8 cellular contexts compared by ENCODE assay signal in the genomic region with DNA sequence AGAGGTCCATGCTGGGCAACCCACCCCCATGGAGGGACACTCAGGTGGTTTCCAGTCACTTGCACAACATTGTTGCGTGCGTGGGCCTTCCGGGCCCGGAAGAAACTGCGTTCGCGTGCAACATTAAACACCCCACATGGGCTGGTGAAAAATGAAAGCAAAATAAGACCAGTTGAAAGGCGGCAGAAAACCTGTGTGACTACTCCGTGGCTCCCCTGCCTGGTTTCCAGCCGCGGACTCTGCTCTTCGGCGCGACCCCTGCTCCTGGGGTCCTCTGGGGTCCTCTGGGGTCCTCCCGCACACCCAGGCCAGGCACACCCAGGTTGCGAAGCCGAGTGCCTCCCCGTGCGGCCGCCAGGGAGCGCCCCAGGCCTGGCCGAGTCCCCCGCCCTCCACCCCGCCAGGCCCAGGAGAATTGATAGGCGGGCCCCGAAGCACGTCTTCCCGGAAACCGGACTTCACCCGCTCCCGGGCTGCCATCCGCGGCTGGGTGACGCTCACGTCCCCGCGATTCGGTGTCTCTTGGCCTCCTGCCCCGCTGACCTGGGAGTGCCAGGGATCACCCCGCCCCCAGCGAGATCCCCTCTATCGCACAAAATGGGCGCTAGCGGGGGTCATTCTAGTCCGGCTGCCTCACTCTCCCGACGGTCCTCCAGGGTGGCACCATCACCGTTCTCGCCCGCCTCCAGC. TPM values are rescaled to one million over a fixed set of nuclear protein-coding genes. Genes with fewer than 3 reads are reported as not detected.
A peak's percentile ranks its signal among the peaks of the same experiment; 100 is the strongest.
DNase-seq lines count a peak whose midpoint lies in the region; ATAC-seq and TF ChIP-seq lines count a peak whose summit lies in the region.

No MANE protein-coding gene starts in this region.

- H3K9me3 ChIP-seq in ES-I3 (ENCODE audit: control insufficient read depth, insufficient read depth, low read length) (no peaks in the 10 kb centered on the region), GM23248 (ENCODE audit: low read depth) (no peaks in the 10 kb centered on the region), neural progenitor cell (ENCODE audit: low read depth) (no peaks in the 10 kb centered on the region), thoracic aorta (no peaks in the 10 kb centered on the region)

- H3K9me3 Mint-ChIP-seq in activated CD8-positive, alpha-beta T cell treated with anti-CD3 and anti-CD28 coated beads, Interleukin-2, amount 10 ng/mL, durations not matched to agents 7 days and 5 days (ENCODE audit: insufficient read depth): no peaks in the 10 kb centered on the region
- peaks cover 9% of the 10 kb centered on the region for H3K9me3 Mint-ChIP-seq in neural progenitor cell

- no peak overlapping the region for H3K27ac ChIP-seq in GM23248
- H3K27ac ChIP-seq in neural progenitor cell: no peak overlapping the region
- H3K27ac ChIP-seq in thoracic aorta: peak overlapping the region in 1 of 2 donors; percentile 30

- H3K4me3 ChIP-seq in GM23248 (peak overlapping the region; percentile 55; the same call in 1 of the 2 replicates), NB4 (ENCODE audit: low read depth, low read length) (peak overlapping the region; percentile 87), epithelial cell of proximal tubule (ENCODE audit: low read depth, low read length) (peak overlapping the region; percentile 42), neural progenitor cell (no peak overlapping the region), thoracic aorta (peak overlapping the region; percentile 68)

- DNase-seq in GM23248 (peak; percentile 40), NB4 (ENCODE audit: low read depth) (peak; percentile 91), epithelial cell of proximal tubule (ENCODE audit: low read depth) (no peak), neural progenitor cell (ENCODE audit: low spot score) (peak; percentile 41), thoracic aorta (ENCODE audit: low spot score) (no peak), NCI-H1105 (lab: John Stamatoyannopoulos, UW) (no peak)
- peak; percentile 81 for DNase-seq in activated CD8-positive, alpha-beta T cell treated with anti-CD3 and anti-CD28 coated beads, Interleukin-2, amount 10 ng/mL, durations not matched to agents 7 days and 5 days

- H3K4me3 Mint-ChIP-seq in activated CD8-positive, alpha-beta T cell treated with anti-CD3 and anti-CD28 coated beads, Interleukin-2, amount 10 ng/mL, durations not matched to agents 7 days and 5 days: peak overlapping the region; percentile 86
- H3K4me3 Mint-ChIP-seq in neural progenitor cell: no peak overlapping the region

- H3K4me1 ChIP-seq in ES-I3 (ENCODE audit: insufficient read depth, low read length) (no peaks in the 10 kb centered on the region), GM23248 (ENCODE audit: insufficient read depth) (no peaks in the 10 kb centered on the region), neural progenitor cell (peaks cover 15% of the 10 kb centered on the region), thoracic aorta (ENCODE audit: control insufficient read depth in 1 of 2, low read depth in 2 of 2) (no peaks in the 10 kb centered on the region)

- ATAC-seq in activated CD8-positive, alpha-beta T cell treated with anti-CD3 and anti-CD28 coated beads, Interleukin-2, amount 10 ng/mL, durations not matched to agents 7 days and 5 days: peak; percentile 89
- peak; percentile 77 for ATAC-seq in thoracic aorta (ENCODE audit: insufficient number of reproducible peaks, low FRiP score, low read depth)

- POLR2A ChIA-PET in activated CD8-positive, alpha-beta T cell treated with anti-CD3 and anti-CD28 coated beads, Interleukin-2, amount 10 ng/mL, durations not matched to agents 7 days and 5 days (lab: Charles Lee): interaction anchor here (0.7 to 1.3 kb wide), 2 partner anchors 14 to 92 kb away, joined by 3 to 4 read pairs; no protein-coding TSS in a partner anchor

- H3K27me3 Mint-ChIP-seq in activated CD8-positive, alpha-beta T cell treated with anti-CD3 and anti-CD28 coated beads, Interleukin-2, amount 10 ng/mL, durations not matched to agents 7 days and 5 days (ENCODE audit: low read depth): no peaks in the 10 kb centered on the region
- H3K27me3 Mint-ChIP-seq in neural progenitor cell (ENCODE audit: insufficient read depth, low read depth): peaks cover 5% of the 10 kb centered on the region

- 56 to 61% methylated on average over 37 to 50 of the region's 50 CpGs for WGBS in GM23248 (ENCODE audit: low coverage in 1 of 2, low lambda C conversion rate in 2 of 2, missing lambda C conversion rate in 2 of 2), 2 experiments

- H2AFZ ChIP-seq in GM23248 (peak overlapping the region; percentile 45; the same call in 1 of the 2 replicates), neural progenitor cell (replicated peaks) (no peak overlapping the region)

- H3K36me3 Mint-ChIP-seq in activated CD8-positive, alpha-beta T cell treated with anti-CD3 and anti-CD28 coated beads, Interleukin-2, amount 10 ng/mL, durations not matched to agents 7 days and 5 days (ENCODE audit: low read depth): peaks cover 21% of the 10 kb centered on the region
- peaks cover 2% of the 10 kb centered on the region for H3K36me3 Mint-ChIP-seq in neural progenitor cell

- H3K4me1 Mint-ChIP-seq in activated CD8-positive, alpha-beta T cell treated with anti-CD3 and anti-CD28 coated beads, Interleukin-2, amount 10 ng/mL, durations not matched to agents 7 days and 5 days (ENCODE audit: low read depth): peaks cover 56% of the 10 kb centered on the region
- H3K4me1 Mint-ChIP-seq in neural progenitor cell: peaks cover 8% of the 10 kb centered on the region

- in situ Hi-C loops in GM23248 (cut with MboI): no loop called here

- no peaks in the 10 kb centered on the region for H3K79me2 ChIP-seq in GM23248 (ENCODE audit: insufficient read depth)
- H3K79me2 ChIP-seq in neural progenitor cell (ENCODE audit: low read depth): no peaks in the 10 kb centered on the region

- peak; percentile 78 for TF ChIP-seq POLR2A in NB4 (IDR thresholded peaks at IDR 0.05; ENCODE audit: extremely low read depth, insufficient read length)

- CTCF ChIA-PET in activated CD8-positive, alpha-beta T cell treated with anti-CD3 and anti-CD28 coated beads, Interleukin-2, amount 10 ng/mL, durations not matched to agents 7 days and 5 days (lab: Charles Lee): interaction anchor here (0.6 to 1.6 kb wide), 11 partner anchors 11 to 153 kb away, joined by 3 to 11 read pairs (median 3); no protein-coding TSS in a partner anchor

- no peaks in the 10 kb centered on the region for H3K36me3 ChIP-seq in ES-I3 (ENCODE audit: insufficient read depth, low read length)
- no peaks in the 10 kb centered on the region for H3K36me3 ChIP-seq in GM23248 (ENCODE audit: low read depth)
- H3K36me3 ChIP-seq in neural progenitor cell: no peaks in the 10 kb centered on the region
- no peaks in the 10 kb centered on the region for H3K36me3 ChIP-seq in thoracic aorta

- no peak overlapping the region for H3K4me2 ChIP-seq in GM23248 (ENCODE audit: unreplicated experiment)
- no peak overlapping the region for H3K4me2 ChIP-seq in neural progenitor cell

- H3K9me2 ChIP-seq in GM23248 (ENCODE audit: insufficient read depth): no peaks in the 10 kb centered on the region

- peak overlapping the region; percentile 97 for H3K27ac Mint-ChIP-seq in activated CD8-positive, alpha-beta T cell treated with anti-CD3 and anti-CD28 coated beads, Interleukin-2, amount 10 ng/mL, durations not matched to agents 7 days and 5 days
- H3K27ac Mint-ChIP-seq in neural progenitor cell: no peak overlapping the region

- peak; percentile 85 for TF ChIP-seq CTCF in NB4 (IDR thresholded peaks at IDR 0.05; ENCODE audit: low read depth, low read length)
- peak; percentile 46 for TF ChIP-seq CTCF in epithelial cell of proximal tubule (conservative IDR thresholded peaks at IDR 0.05; ENCODE audit: low read depth, low read length)
- peak; percentile 42 for TF ChIP-seq CTCF in neural progenitor cell (IDR thresholded peaks at IDR 0.05)
- peak; percentile 48 for TF ChIP-seq CTCF in thoracic aorta (IDR thresholded peaks at IDR 0.05)

- H4K20me1 ChIP-seq in GM23248 (ENCODE audit: insufficient read depth): no peaks in the 10 kb centered on the region
- H4K20me1 ChIP-seq in neural progenitor cell (ENCODE audit: low read depth): no peaks in the 10 kb centered on the region

- H3F3A ChIP-seq in GM23248 (ENCODE audit: insufficient read depth) (no peaks in the 10 kb centered on the region), neural progenitor cell (ENCODE audit: low read depth) (peaks cover 9% of the 10 kb centered on the region)

- H3K9ac ChIP-seq in ES-I3 (ENCODE audit: low read depth, low read length): peak overlapping the region; percentile 44; the same call in 1 of the 2 replicates
- 0 out of 2 replicates have a peak overlapping the region, but pooled peaks have one; percentile 25 for H3K9ac ChIP-seq in GM23248
- H3K9ac ChIP-seq in neural progenitor cell: no peak overlapping the region

- H3K27me3 ChIP-seq in GM23248 (replicated peaks; ENCODE audit: insufficient read depth) (peaks cover 3% of the 10 kb centered on the region; the same call in 1 of the 2 replicates), neural progenitor cell (peaks cover 3% of the 10 kb centered on the region), thoracic aorta (replicated peaks; ENCODE audit: insufficient read depth) (no peaks in the 10 kb centered on the region)

RNA-seq across cellular contexts. Expression of gene SH2D4B, which starts 1.9 kb away (rescaled TPM):
- not detected in 2 replicates for total RNA-seq in GM23248 (2014; rRNA removed; shearing (Covaris generic))
- not detected in 2 replicates for polyA plus RNA-seq in GM23248 (2016; fragmentation: Nextera tagmentation; extraction: Ambion mirVana)
- under 1 TPM; 0.13 to 0.21 TPM for total RNA-seq in activated CD8-positive, alpha-beta T cell treated with anti-CD3 and anti-CD28 coated beads, Interleukin-2, amount 10 ng/mL, durations not matched to agents 7 days and 5 days
- total RNA-seq in epithelial cell of proximal tubule (not detected in 2 replicates), neural progenitor cell (ENCODE audit: low replicate concordance) (0.06 and 0.11 TPM in 2 replicates), thoracic aorta (under 1 TPM in 1 of 2 donors, not detected in 1; 0.92 TPM)

Comparison
In these comparisons a context has a peak if more than half of its experiments do, and no peak if none do; other contexts are left out.
1. DNase-seq: peak in GM23248 (single experiment), NB4 (single experiment), activated CD8-positive, alpha-beta T cell treated with anti-CD3 and anti-CD28 coated beads, Interleukin-2, amount 10 ng/mL, durations not matched to agents 7 days and 5 days (single experiment) and neural progenitor cell (single experiment); none in epithelial cell of proximal tubule (single experiment), thoracic aorta (single experiment) and NCI-H1105 (single experiment).
2. Peak in every context shown above with its lines, with median percentiles within 50 percentile points of each other: CTCF ChIP-seq.